Comparison of ENCODE assay signal across 1 cellular context in genomic region chr13:113371061-113371460, GRCh38.
TF ChIP-seq lines count a peak whose summit lies in the region.

No MANE protein-coding gene starts in this region.

TF ChIP-seq in H1, 55 proteins besides CTCF, POLR2A, EP300 and RAD21:
- no peak for TF ChIP-seq BACH1 (IDR thresholded peaks at IDR 0.05; ENCODE audit: low read length)
- TF ChIP-seq, protein P1, sequence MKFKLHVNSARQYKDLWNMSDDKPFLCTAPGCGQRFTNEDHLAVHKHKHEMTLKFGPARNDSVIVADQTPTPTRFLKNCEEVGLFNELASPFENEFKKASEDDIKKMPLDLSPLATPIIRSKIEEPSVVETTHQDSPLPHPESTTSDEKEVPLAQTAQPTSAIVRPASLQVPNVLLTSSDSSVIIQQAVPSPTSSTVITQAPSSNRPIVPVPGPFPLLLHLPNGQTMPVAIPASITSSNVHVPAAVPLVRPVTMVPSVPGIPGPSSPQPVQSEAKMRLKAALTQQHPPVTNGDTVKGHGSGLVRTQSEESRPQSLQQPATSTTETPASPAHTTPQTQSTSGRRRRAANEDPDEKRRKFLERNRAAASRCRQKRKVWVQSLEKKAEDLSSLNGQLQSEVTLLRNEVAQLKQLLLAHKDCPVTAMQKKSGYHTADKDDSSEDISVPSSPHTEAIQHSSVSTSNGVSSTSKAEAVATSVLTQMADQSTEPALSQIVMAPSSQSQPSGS (IDR thresholded peaks at IDR 0.05; ENCODE audit: low read length), result no peak
- TF ChIP-seq CBX5 (IDR thresholded peaks at IDR 0.05; ENCODE audit: low read depth, low read length), result no peak
- no peak for TF ChIP-seq ZNF274 (IDR thresholded peaks at IDR 0.05; ENCODE audit: borderline replicate concordance, extremely low read depth, low read length)
- TF ChIP-seq, protein P2, sequence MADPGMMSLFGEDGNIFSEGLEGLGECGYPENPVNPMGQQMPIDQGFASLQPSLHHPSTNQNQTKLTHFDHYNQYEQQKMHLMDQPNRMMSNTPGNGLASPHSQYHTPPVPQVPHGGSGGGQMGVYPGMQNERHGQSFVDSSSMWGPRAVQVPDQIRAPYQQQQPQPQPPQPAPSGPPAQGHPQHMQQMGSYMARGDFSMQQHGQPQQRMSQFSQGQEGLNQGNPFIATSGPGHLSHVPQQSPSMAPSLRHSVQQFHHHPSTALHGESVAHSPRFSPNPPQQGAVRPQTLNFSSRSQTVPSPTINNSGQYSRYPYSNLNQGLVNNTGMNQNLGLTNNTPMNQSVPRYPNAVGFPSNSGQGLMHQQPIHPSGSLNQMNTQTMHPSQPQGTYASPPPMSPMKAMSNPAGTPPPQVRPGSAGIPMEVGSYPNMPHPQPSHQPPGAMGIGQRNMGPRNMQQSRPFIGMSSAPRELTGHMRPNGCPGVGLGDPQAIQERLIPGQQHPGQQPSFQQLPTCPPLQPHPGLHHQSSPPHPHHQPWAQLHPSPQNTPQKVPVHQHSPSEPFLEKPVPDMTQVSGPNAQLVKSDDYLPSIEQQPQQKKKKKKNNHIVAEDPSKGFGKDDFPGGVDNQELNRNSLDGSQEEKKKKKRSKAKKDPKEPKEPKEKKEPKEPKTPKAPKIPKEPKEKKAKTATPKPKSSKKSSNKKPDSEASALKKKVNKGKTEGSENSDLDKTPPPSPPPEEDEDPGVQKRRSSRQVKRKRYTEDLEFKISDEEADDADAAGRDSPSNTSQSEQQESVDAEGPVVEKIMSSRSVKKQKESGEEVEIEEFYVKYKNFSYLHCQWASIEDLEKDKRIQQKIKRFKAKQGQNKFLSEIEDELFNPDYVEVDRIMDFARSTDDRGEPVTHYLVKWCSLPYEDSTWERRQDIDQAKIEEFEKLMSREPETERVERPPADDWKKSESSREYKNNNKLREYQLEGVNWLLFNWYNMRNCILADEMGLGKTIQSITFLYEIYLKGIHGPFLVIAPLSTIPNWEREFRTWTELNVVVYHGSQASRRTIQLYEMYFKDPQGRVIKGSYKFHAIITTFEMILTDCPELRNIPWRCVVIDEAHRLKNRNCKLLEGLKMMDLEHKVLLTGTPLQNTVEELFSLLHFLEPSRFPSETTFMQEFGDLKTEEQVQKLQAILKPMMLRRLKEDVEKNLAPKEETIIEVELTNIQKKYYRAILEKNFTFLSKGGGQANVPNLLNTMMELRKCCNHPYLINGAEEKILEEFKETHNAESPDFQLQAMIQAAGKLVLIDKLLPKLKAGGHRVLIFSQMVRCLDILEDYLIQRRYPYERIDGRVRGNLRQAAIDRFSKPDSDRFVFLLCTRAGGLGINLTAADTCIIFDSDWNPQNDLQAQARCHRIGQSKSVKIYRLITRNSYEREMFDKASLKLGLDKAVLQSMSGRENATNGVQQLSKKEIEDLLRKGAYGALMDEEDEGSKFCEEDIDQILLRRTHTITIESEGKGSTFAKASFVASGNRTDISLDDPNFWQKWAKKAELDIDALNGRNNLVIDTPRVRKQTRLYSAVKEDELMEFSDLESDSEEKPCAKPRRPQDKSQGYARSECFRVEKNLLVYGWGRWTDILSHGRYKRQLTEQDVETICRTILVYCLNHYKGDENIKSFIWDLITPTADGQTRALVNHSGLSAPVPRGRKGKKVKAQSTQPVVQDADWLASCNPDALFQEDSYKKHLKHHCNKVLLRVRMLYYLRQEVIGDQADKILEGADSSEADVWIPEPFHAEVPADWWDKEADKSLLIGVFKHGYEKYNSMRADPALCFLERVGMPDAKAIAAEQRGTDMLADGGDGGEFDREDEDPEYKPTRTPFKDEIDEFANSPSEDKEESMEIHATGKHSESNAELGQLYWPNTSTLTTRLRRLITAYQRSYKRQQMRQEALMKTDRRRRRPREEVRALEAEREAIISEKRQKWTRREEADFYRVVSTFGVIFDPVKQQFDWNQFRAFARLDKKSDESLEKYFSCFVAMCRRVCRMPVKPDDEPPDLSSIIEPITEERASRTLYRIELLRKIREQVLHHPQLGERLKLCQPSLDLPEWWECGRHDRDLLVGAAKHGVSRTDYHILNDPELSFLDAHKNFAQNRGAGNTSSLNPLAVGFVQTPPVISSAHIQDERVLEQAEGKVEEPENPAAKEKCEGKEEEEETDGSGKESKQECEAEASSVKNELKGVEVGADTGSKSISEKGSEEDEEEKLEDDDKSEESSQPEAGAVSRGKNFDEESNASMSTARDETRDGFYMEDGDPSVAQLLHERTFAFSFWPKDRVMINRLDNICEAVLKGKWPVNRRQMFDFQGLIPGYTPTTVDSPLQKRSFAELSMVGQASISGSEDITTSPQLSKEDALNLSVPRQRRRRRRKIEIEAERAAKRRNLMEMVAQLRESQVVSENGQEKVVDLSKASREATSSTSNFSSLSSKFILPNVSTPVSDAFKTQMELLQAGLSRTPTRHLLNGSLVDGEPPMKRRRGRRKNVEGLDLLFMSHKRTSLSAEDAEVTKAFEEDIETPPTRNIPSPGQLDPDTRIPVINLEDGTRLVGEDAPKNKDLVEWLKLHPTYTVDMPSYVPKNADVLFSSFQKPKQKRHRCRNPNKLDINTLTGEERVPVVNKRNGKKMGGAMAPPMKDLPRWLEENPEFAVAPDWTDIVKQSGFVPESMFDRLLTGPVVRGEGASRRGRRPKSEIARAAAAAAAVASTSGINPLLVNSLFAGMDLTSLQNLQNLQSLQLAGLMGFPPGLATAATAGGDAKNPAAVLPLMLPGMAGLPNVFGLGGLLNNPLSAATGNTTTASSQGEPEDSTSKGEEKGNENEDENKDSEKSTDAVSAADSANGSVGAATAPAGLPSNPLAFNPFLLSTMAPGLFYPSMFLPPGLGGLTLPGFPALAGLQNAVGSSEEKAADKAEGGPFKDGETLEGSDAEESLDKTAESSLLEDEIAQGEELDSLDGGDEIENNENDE (IDR thresholded peaks at IDR 0.05; ENCODE audit: insufficient replicate concordance, low read length), result no peak
- TF ChIP-seq CBX8 (IDR thresholded peaks at IDR 0.05; ENCODE audit: borderline replicate concordance, low read depth, low read length), result no peak
- no peak for TF ChIP-seq NANOG (IDR thresholded peaks at IDR 0.05; ENCODE audit: insufficient read depth, low read depth, low read length, poor library complexity, severe bottlenecking)
- TF ChIP-seq KDM5A (IDR thresholded peaks at IDR 0.05; ENCODE audit: low read length), result no peak
- no peak for TF ChIP-seq CREB1 (IDR thresholded peaks at IDR 0.05)
- no peak for TF ChIP-seq GTF2F1 (IDR thresholded peaks at IDR 0.05; ENCODE audit: borderline replicate concordance, low read depth, low read length)
- TF ChIP-seq SRF (IDR thresholded peaks at IDR 0.05; ENCODE audit: low read depth, low read length), result no peak
- TF ChIP-seq PHF8 (conservative IDR thresholded peaks at IDR 0.05; ENCODE audit: low read depth, low read length), result no peak
- TF ChIP-seq CEBPB (IDR thresholded peaks at IDR 0.05; ENCODE audit: low read depth, low read length), result no peak
- TF ChIP-seq ATF3 (IDR thresholded peaks at IDR 0.05; ENCODE audit: insufficient read depth, low read depth, low read length), result no peak
- TF ChIP-seq RNF2 (IDR thresholded peaks at IDR 0.05; ENCODE audit: borderline replicate concordance, low read depth, low read length, missing control alignments, poor library complexity, severe bottlenecking), result no peak
- TF ChIP-seq TBP (IDR thresholded peaks at IDR 0.05; ENCODE audit: low read depth, low read length), result no peak
- TF ChIP-seq SP1 (IDR thresholded peaks at IDR 0.05; ENCODE audit: low read depth, low read length), result no peak
- TF ChIP-seq TCF12 (IDR thresholded peaks at IDR 0.05; ENCODE audit: low read depth, low read length), result no peak
- TF ChIP-seq CHD1 (IDR thresholded peaks at IDR 0.05; ENCODE audit: low read depth, low read length), result no peak
